In the genomic region with DNA sequence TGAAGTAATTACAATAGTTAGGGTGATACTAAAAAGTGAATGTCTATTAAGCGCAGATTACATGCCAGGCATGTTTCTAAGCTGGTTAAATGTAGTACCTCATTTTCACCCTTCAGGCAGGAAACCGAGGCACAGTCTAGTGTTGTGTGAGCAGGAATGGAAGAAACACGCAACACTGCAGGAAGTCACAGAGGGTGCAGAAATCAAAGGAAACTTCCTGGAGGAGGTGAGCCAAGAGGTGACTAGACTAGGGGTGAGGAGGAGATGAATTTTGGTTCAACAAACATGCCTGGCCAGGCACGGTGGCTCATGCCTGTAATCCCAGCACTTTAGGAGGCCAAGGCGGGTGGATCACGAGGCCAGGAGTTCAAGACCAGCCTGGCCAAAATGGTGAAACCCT, we compare ENCODE assay signal across 28 cellular contexts.
"Had no signal": no experiment of that assay in that cellular context is flagged by ENCODE, and none has a peak within 500 bp of the region (broad histone marks: within the 10 kb centered on the region; RNA-seq: fewer than 3 reads in every experiment).

No MANE protein-coding gene starts in this region.

- H3K36me3 Mint-ChIP-seq: natural killer cell, neural progenitor cell had no signal

- H3K9me3 ChIP-seq: ovary, psoas muscle, right lobe of liver, sigmoid colon, thoracic aorta, thyroid gland, upper lobe of left lung, vagina had no signal

- H3K4me1 Mint-ChIP-seq: natural killer cell; nephron; neural progenitor cell; stimulated activated effector memory CD8-positive, alpha-beta T cell treated with anti-CD3 and anti-CD28 coated beads, Interleukin-12 subunit alpha, Interleukin-12 subunit beta, amount 100 ng/mL, for 72 hours; stimulated activated naive B cell treated with anti-CD40 and anti-IgM and Interleukin-4, amounts not matched to agents 10 μg/mL and 1 μg/mL and 100 μg/mL, for 72 hours had no signal

- FAIRE-seq: small intestine, urothelium cell line had no signal

- H3K4me3 ChIP-seq: neural progenitor cell, ovary, psoas muscle, right lobe of liver, sigmoid colon, stomach, thoracic aorta, thyroid gland, tibial nerve, upper lobe of left lung, vagina had no signal

- H3K9me3 Mint-ChIP-seq: natural killer cell; stimulated activated effector memory CD8-positive, alpha-beta T cell treated with anti-CD3 and anti-CD28 coated beads, Interleukin-12 subunit alpha, Interleukin-12 subunit beta, amount 100 ng/mL, for 72 hours; stimulated activated naive B cell treated with anti-CD40 and anti-IgM and Interleukin-4, amounts not matched to agents 10 μg/mL and 1 μg/mL and 100 μg/mL, for 72 hours; stimulated activated naive CD8-positive, alpha-beta T cell treated with anti-CD3 and anti-CD28 coated beads, Interleukin-15, Interleukin-2, amounts not matched to agents 100 ng/mL and 50 ng/mL, for 24 hours had no signal

- H3K4me3 Mint-ChIP-seq: natural killer cell; nephron; neural progenitor cell; stimulated activated effector memory CD8-positive, alpha-beta T cell treated with anti-CD3 and anti-CD28 coated beads, Interleukin-12 subunit alpha, Interleukin-12 subunit beta, amount 100 ng/mL, for 72 hours; stimulated activated naive B cell treated with anti-CD40 and anti-IgM and Interleukin-4, amounts not matched to agents 10 μg/mL and 1 μg/mL and 100 μg/mL, for 72 hours; stimulated activated naive CD8-positive, alpha-beta T cell treated with anti-CD3 and anti-CD28 coated beads, Interleukin-15, Interleukin-2, amounts not matched to agents 100 ng/mL and 50 ng/mL, for 24 hours had no signal

- H3K4me1 ChIP-seq: neural progenitor cell, parathyroid adenoma, psoas muscle, right lobe of liver, sigmoid colon, stomach, thyroid gland, tibial nerve, upper lobe of left lung, vagina had no signal

- DNase-seq: natural killer cell; occipital lobe; ovary; psoas muscle; right cardiac atrium; right lobe of liver; sigmoid colon; small intestine; stimulated activated CD4-positive, alpha-beta T cell treated with anti-CD3 and anti-CD28 coated beads, Interleukin-15, amount 100 ng/mL, for 24 hours; stimulated activated CD4-positive, alpha-beta T cell treated with anti-CD3 and anti-CD28 coated beads, Interleukin-2, amount 100 ng/mL, for 24 hours; stimulated activated CD4-positive, alpha-beta T cell treated with anti-CD3 and anti-CD28 coated beads, Interleukin-2, amount 100 ng/mL, for 48 hours; stimulated activated CD4-positive, alpha-beta T cell treated with anti-CD3 and anti-CD28 coated beads, Interleukin-4, amount 100 ng/mL, for 24 hours; stimulated activated naive B cell treated with anti-CD40 and anti-IgM and Interleukin-4, amounts not matched to agents 10 μg/mL and 1 μg/mL and 100 μg/mL, for 72 hours; stimulated activated naive CD4-positive, alpha-beta T cell treated with Interleukin-2 at 50 U/mL for 16 hours; stomach; thyroid gland; trophoblast cell; upper lobe of left lung had no signal

- H3K27me3 Mint-ChIP-seq: progenitor cell of endocrine pancreas had no signal

- H3K27ac Mint-ChIP-seq: natural killer cell; nephron; neural progenitor cell; progenitor cell of endocrine pancreas; stimulated activated effector memory CD8-positive, alpha-beta T cell treated with anti-CD3 and anti-CD28 coated beads, Interleukin-12 subunit alpha, Interleukin-12 subunit beta, amount 100 ng/mL, for 72 hours; stimulated activated naive B cell treated with anti-CD40 and anti-IgM and Interleukin-4, amounts not matched to agents 10 μg/mL and 1 μg/mL and 100 μg/mL, for 72 hours; stimulated activated naive CD8-positive, alpha-beta T cell treated with anti-CD3 and anti-CD28 coated beads, Interleukin-15, Interleukin-2, amounts not matched to agents 100 ng/mL and 50 ng/mL, for 24 hours had no signal

- H3K27ac ChIP-seq: neural progenitor cell, ovary, parathyroid adenoma, psoas muscle, right lobe of liver, sigmoid colon, stomach, thoracic aorta, thyroid gland, tibial nerve, upper lobe of left lung, vagina had no signal

- H3K4me2 ChIP-seq: neural progenitor cell had no signal

- ATAC-seq: natural killer cell; psoas muscle; right cardiac atrium; right lobe of liver; stimulated activated effector memory CD8-positive, alpha-beta T cell treated with anti-CD3 and anti-CD28 coated beads, Interleukin-12 subunit alpha, Interleukin-12 subunit beta, amount 100 ng/mL, for 72 hours; stimulated activated naive B cell treated with anti-CD40 and anti-IgM and Interleukin-4, amounts not matched to agents 10 μg/mL and 1 μg/mL and 100 μg/mL, for 72 hours had no signal
